In the genomic region with DNA sequence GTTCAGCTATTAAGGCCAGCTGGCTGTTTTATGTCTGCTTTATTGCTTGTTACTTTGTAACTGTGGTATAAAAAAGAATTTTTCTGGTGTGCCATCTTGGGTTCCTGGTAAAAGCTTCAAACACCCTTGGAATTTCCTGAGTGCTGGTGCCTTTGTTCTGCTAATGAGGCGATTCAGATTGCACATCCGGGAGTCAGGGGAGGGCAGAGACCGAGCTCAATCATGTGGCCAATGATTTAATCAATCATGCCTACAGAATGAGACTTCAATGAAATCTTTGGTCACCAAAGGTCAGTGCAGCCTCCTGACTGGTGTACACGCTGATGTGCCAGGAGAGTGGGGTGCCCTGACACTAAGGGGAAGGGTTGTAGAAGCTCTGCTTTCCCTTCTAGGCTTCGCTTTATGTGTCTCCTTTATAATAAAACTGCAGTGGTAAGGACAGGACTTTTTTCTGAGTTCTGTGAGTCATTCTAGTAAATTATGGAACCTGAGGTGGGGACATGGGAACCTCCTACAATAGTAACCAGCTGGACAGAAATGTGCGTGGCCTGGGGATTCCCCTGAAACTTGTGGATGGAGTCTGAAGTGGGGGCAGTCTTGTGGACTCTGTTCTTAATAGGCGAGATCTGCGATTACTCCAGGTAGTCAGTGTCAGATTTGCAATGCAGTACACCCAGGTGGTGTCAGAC, we compare ENCODE assay signal across 13 cellular contexts.
DNase-seq lines count a peak whose midpoint lies in the region; FAIRE-seq and TF ChIP-seq lines count a peak whose summit lies in the region.
"Had no signal": no experiment of that assay in that cellular context is flagged by ENCODE, and none has a peak within 500 bp of the region (broad histone marks: within the 10 kb centered on the region; RNA-seq: fewer than 3 reads in every experiment).

No MANE protein-coding gene starts in this region.

- H3K4me3 ChIP-seq in HUES64 (ENCODE audit: low read length) (peak overlapping the region; percentile 34), mesodermal cell (ENCODE audit: extremely low read depth, insufficient read depth, low read length, poor library complexity, severe bottlenecking) (no peak overlapping the region), Peyer's patch (no peak overlapping the region)
- H3K4me3 ChIP-seq: adrenal gland, BLaER1, esophagus squamous epithelium had no signal

- H3K36me3 Mint-ChIP-seq in endothelial cell (ENCODE audit: low read depth, unreplicated experiment): peaks cover 3% of the 10 kb centered on the region
- H3K36me3 Mint-ChIP-seq in activated T-helper 1 cell treated with anti-CD3 and anti-CD28 coated beads, Interleukin-12 subunit alpha, Interleukin-12 subunit beta, Interleukin-2, Interleukin-4 antibody, amounts not matched to agents 30 ng/mL and 10 ng/mL and 1 ng/mL, durations not matched to agents 14 hours and 24 hours and 36 hours (ENCODE audit: low read depth): peaks cover 12% of the 10 kb centered on the region

- intact Hi-C loops in activated T-helper 1 cell treated with anti-CD3 and anti-CD28 coated beads, Interleukin-12 subunit alpha, Interleukin-12 subunit beta, Interleukin-2, Interleukin-4 antibody, amounts not matched to agents 30 ng/mL and 10 ng/mL and 1 ng/mL, durations not matched to agents 14 hours and 24 hours and 36 hours (cut with micrococcal nuclease): no loop called here

- H3K9ac ChIP-seq in HUES64 (ENCODE audit: low read depth, low read length): peak overlapping the region; percentile 66
- H3K9ac ChIP-seq: BLaER1 had no signal

- H3K9me3 ChIP-seq in HUES64 (ENCODE audit: insufficient read depth, low read depth, low read length) (no peaks in the 10 kb centered on the region), mesodermal cell (ENCODE audit: control insufficient read depth, low read length) (no peaks in the 10 kb centered on the region), Peyer's patch (no peaks in the 10 kb centered on the region)
- H3K9me3 ChIP-seq: adrenal gland, BLaER1, esophagus squamous epithelium had no signal

- peaks cover 71% of the 10 kb centered on the region for H3K4me1 ChIP-seq in HUES64 (ENCODE audit: insufficient read depth, low read length)
- H3K4me1 ChIP-seq in mesodermal cell (ENCODE audit: control insufficient read depth, insufficient read depth, low read length, poor library complexity, severe bottlenecking): peaks cover 26% of the 10 kb centered on the region
- H3K4me1 ChIP-seq in Peyer's patch: no peaks in the 10 kb centered on the region
- H3K4me1 ChIP-seq: adrenal gland, esophagus squamous epithelium had no signal

- H3K27me3 ChIP-seq in HUES64 (ENCODE audit: insufficient read depth, low read length) (no peaks in the 10 kb centered on the region), Peyer's patch (no peaks in the 10 kb centered on the region)
- H3K27me3 ChIP-seq: adrenal gland, BLaER1, esophagus squamous epithelium had no signal

- H3K27ac ChIP-seq in HUES64 (ENCODE audit: low read depth, low read length) (peak overlapping the region; percentile 82), mesodermal cell (ENCODE audit: low read depth, low read length, severe bottlenecking) (peak overlapping the region; percentile 81), Peyer's patch (no peak overlapping the region)
- H3K27ac ChIP-seq: adrenal gland, BLaER1 had no signal

- TF ChIP-seq POLR2A in Peyer's patch (IDR thresholded peaks at IDR 0.05): no peak

- DNase-seq in AG08395 (ENCODE audit: low spot score): peak; percentile 3
- peak; percentile 39 for DNase-seq in endothelial cell (ENCODE audit: low spot score)
- no peak for DNase-seq in Peyer's patch
- DNase-seq in activated naive CD4-positive, alpha-beta T cell (lab: John Stamatoyannopoulos, UW): no peak
- no peak for DNase-seq in activated T-helper 1 cell treated with anti-CD3 and anti-CD28 coated beads, Interleukin-12 subunit alpha, Interleukin-12 subunit beta, Interleukin-2, Interleukin-4 antibody, amounts not matched to agents 30 ng/mL and 10 ng/mL and 1 ng/mL, durations not matched to agents 14 hours and 24 hours and 36 hours (ENCODE audit: low spot score)
- DNase-seq in D721Med (ENCODE audit: insufficient read length, low spot score): no peak
- DNase-seq: esophagus squamous epithelium, NCI-H510A had no signal

- peak overlapping the region; percentile 98 for H3K27ac Mint-ChIP-seq in endothelial cell (ENCODE audit: unreplicated experiment)
- H3K27ac Mint-ChIP-seq in activated T-helper 1 cell treated with anti-CD3 and anti-CD28 coated beads, Interleukin-12 subunit alpha, Interleukin-12 subunit beta, Interleukin-2, Interleukin-4 antibody, amounts not matched to agents 30 ng/mL and 10 ng/mL and 1 ng/mL, durations not matched to agents 14 hours and 24 hours and 36 hours: no peak overlapping the region
- H3K27ac Mint-ChIP-seq: stimulated activated naive CD8-positive, alpha-beta T cell treated with anti-CD3 and anti-CD28 coated beads, Interleukin-15, Interleukin-2, amounts not matched to agents 100 ng/mL and 50 ng/mL, for 24 hours had no signal

- no peaks in the 10 kb centered on the region for H3K27me3 Mint-ChIP-seq in endothelial cell (ENCODE audit: unreplicated experiment)
- no peaks in the 10 kb centered on the region for H3K27me3 Mint-ChIP-seq in activated T-helper 1 cell treated with anti-CD3 and anti-CD28 coated beads, Interleukin-12 subunit alpha, Interleukin-12 subunit beta, Interleukin-2, Interleukin-4 antibody, amounts not matched to agents 30 ng/mL and 10 ng/mL and 1 ng/mL, durations not matched to agents 14 hours and 24 hours and 36 hours (ENCODE audit: insufficient read depth)
- H3K27me3 Mint-ChIP-seq: stimulated activated naive CD8-positive, alpha-beta T cell treated with anti-CD3 and anti-CD28 coated beads, Interleukin-15, Interleukin-2, amounts not matched to agents 100 ng/mL and 50 ng/mL, for 24 hours had no signal

- peak overlapping the region; percentile 68 for H3K4me3 Mint-ChIP-seq in endothelial cell (ENCODE audit: unreplicated experiment)
- no peak overlapping the region for H3K4me3 Mint-ChIP-seq in activated T-helper 1 cell treated with anti-CD3 and anti-CD28 coated beads, Interleukin-12 subunit alpha, Interleukin-12 subunit beta, Interleukin-2, Interleukin-4 antibody, amounts not matched to agents 30 ng/mL and 10 ng/mL and 1 ng/mL, durations not matched to agents 14 hours and 24 hours and 36 hours
- H3K4me3 Mint-ChIP-seq: stimulated activated naive CD8-positive, alpha-beta T cell treated with anti-CD3 and anti-CD28 coated beads, Interleukin-15, Interleukin-2, amounts not matched to agents 100 ng/mL and 50 ng/mL, for 24 hours had no signal

- 46% methylated on average over 8 of the region's 8 CpGs for WGBS in HUES64
- 17 to 27% methylated on average over 3 to 4 of the region's 8 CpGs for WGBS in mesodermal cell (ENCODE audit: insufficient coverage in 2 of 2), 2 experiments

- H3K4me1 Mint-ChIP-seq in endothelial cell (ENCODE audit: unreplicated experiment): peaks cover 37% of the 10 kb centered on the region
- H3K4me1 Mint-ChIP-seq in activated T-helper 1 cell treated with anti-CD3 and anti-CD28 coated beads, Interleukin-12 subunit alpha, Interleukin-12 subunit beta, Interleukin-2, Interleukin-4 antibody, amounts not matched to agents 30 ng/mL and 10 ng/mL and 1 ng/mL, durations not matched to agents 14 hours and 24 hours and 36 hours (ENCODE audit: low read depth): no peaks in the 10 kb centered on the region

- H3K36me3 ChIP-seq in HUES64 (ENCODE audit: insufficient read depth, low read length) (peaks cover 27% of the 10 kb centered on the region), mesodermal cell (ENCODE audit: control insufficient read depth, insufficient read depth, low read length) (peaks cover 16% of the 10 kb centered on the region), Peyer's patch (peaks cover 0 to 19% (median 0%) of the 10 kb centered on the region in 3 donors)

- no peak for FAIRE-seq in D721Med (lab: Jason Lieb, UNC)

- TF ChIP-seq CTCF in endothelial cell (IDR thresholded peaks at IDR 0.05; ENCODE audit: unreplicated experiment) (no peak), Peyer's patch (IDR thresholded peaks at IDR 0.05) (no peak), D721Med (IDR thresholded peaks at IDR 0.05; ENCODE audit: insufficient read depth, missing control alignments) (no peak)

- no peaks in the 10 kb centered on the region for H3K9me3 Mint-ChIP-seq in endothelial cell (ENCODE audit: unreplicated experiment)
- no peaks in the 10 kb centered on the region for H3K9me3 Mint-ChIP-seq in activated T-helper 1 cell treated with anti-CD3 and anti-CD28 coated beads, Interleukin-12 subunit alpha, Interleukin-12 subunit beta, Interleukin-2, Interleukin-4 antibody, amounts not matched to agents 30 ng/mL and 10 ng/mL and 1 ng/mL, durations not matched to agents 14 hours and 24 hours and 36 hours
- H3K9me3 Mint-ChIP-seq: stimulated activated naive CD8-positive, alpha-beta T cell treated with anti-CD3 and anti-CD28 coated beads, Interleukin-15, Interleukin-2, amounts not matched to agents 100 ng/mL and 50 ng/mL, for 24 hours had no signal

Comparison
In these comparisons a context has a peak if more than half of its experiments do, and no peak if none do; other contexts are left out.
1. DNase-seq: peak in AG08395 (single experiment) and endothelial cell (single experiment); none in Peyer's patch (0 of 3), activated naive CD4-positive, alpha-beta T cell (0 of 4), activated T-helper 1 cell treated with anti-CD3 and anti-CD28 coated beads, Interleukin-12 subunit alpha, Interleukin-12 subunit beta, Interleukin-2, Interleukin-4 antibody, amounts not matched to agents 30 ng/mL and 10 ng/mL and 1 ng/mL, durations not matched to agents 14 hours and 24 hours and 36 hours (single experiment) and D721Med (single experiment).
2. H3K27ac ChIP-seq: peak in HUES64 (single experiment) and mesodermal cell (single experiment); none in Peyer's patch (0 of 4).